In the genomic region with DNA sequence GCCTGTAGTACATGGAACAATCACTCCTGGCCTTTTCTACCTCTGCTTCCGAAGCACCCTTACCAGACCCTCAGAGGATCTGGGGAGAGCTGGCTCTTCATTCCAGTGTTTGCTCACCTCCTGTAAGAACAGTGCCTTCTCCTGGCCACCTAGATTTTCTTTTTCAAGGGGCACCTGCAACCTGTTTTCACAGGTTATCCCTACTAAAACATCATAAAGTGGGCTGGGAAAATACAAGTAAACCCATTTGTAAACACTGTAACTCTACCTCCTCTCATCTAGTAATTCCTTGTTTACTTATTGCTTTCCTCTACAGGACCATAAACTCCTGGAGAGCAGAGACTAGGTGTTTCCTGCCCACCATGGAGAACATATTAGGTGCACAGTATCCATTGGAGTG, we compare ENCODE assay signal across 9 cellular contexts. TPM values are rescaled to one million over a fixed set of nuclear protein-coding genes. Genes with fewer than 3 reads are reported as not detected.
DNase-seq lines count a peak whose midpoint lies in the region; ATAC-seq, FAIRE-seq and TF ChIP-seq lines count a peak whose summit lies in the region.
"Had no signal": no experiment of that assay in that cellular context is flagged by ENCODE, and none has a peak within 500 bp of the region (broad histone marks: within the 10 kb centered on the region; RNA-seq: fewer than 3 reads in every experiment).

No MANE protein-coding gene starts in this region.

- no peak for ATAC-seq in GM21717 (IDR thresholded peaks at IDR 0.05; ENCODE audit: unreplicated experiment)
- ATAC-seq in HG03097 (IDR thresholded peaks at IDR 0.05; ENCODE audit: low FRiP score, unreplicated experiment) = no peak

- no peak overlapping the region for H3K27ac Mint-ChIP-seq in activated T-cell treated with anti-CD3 and anti-CD28 coated beads, Interleukin-2, amount 50 U/mL, for 24 hours
- peak overlapping the region; percentile 8 for H3K27ac Mint-ChIP-seq in endothelial cell (ENCODE audit: unreplicated experiment)

- H3K4me3 ChIP-seq in subcutaneous abdominal adipose tissue (ENCODE audit: low read depth in 1 of 5, low read length in 5 of 5) = peak overlapping the region; percentile 26 to 64 (median 53)

- no peaks in the 10 kb centered on the region for H3K9me3 Mint-ChIP-seq in activated T-cell treated with anti-CD3 and anti-CD28 coated beads, Interleukin-2, amount 50 U/mL, for 24 hours
- no peaks in the 10 kb centered on the region for H3K9me3 Mint-ChIP-seq in endothelial cell (ENCODE audit: unreplicated experiment)

- peaks cover 5 to 21% (median 9%) of the 10 kb centered on the region in 5 donors for H3K27me3 ChIP-seq in subcutaneous abdominal adipose tissue (ENCODE audit: control insufficient read depth in 5 of 5, insufficient read depth in 4 of 5, low read length in 5 of 5)

- H3K36me3 Mint-ChIP-seq in activated T-cell treated with anti-CD3 and anti-CD28 coated beads, Interleukin-2, amount 50 U/mL, for 24 hours (ENCODE audit: low read depth) = peaks cover 3% of the 10 kb centered on the region
- no peaks in the 10 kb centered on the region for H3K36me3 Mint-ChIP-seq in endothelial cell (ENCODE audit: low read depth, unreplicated experiment)

- no peak for FAIRE-seq in H54 (lab: Jason Lieb, UNC)
- FAIRE-seq: frontal cortex had no signal

- no peaks in the 10 kb centered on the region for H3K9me3 ChIP-seq in subcutaneous abdominal adipose tissue (ENCODE audit: control insufficient read depth in 5 of 5, low read length in 5 of 5)

- no peak for TF ChIP-seq POLR2A in H54 (IDR thresholded peaks at IDR 0.05; ENCODE audit: low read depth, low read length)

- no peak for TF ChIP-seq CTCF in endothelial cell (IDR thresholded peaks at IDR 0.05; ENCODE audit: unreplicated experiment)

- peaks cover 7% of the 10 kb centered on the region for H3K27me3 Mint-ChIP-seq in activated T-cell treated with anti-CD3 and anti-CD28 coated beads, Interleukin-2, amount 50 U/mL, for 24 hours
- H3K27me3 Mint-ChIP-seq in endothelial cell (ENCODE audit: unreplicated experiment) = peaks cover 7% of the 10 kb centered on the region

- peaks cover 0 to 21% (median 13%) of the 10 kb centered on the region in 5 donors for H3K4me1 ChIP-seq in subcutaneous abdominal adipose tissue (ENCODE audit: control insufficient read depth in 5 of 5, insufficient read depth in 5 of 5, low read length in 5 of 5)

- H3K9ac ChIP-seq in subcutaneous abdominal adipose tissue (ENCODE audit: low read length in 5 of 5) = peak overlapping the region in 2 of 5 donors; percentile 21 to 52

- DNase-seq in activated T-cell treated with anti-CD3 and anti-CD28 coated beads, Interleukin-2, amount 50 U/mL, for 24 hours = no peak
- DNase-seq in activated T-cell treated with anti-CD3 and anti-CD28 coated beads, Interleukin-2, amount 50 U/mL, for 48 hours = no peak
- DNase-seq in NCI-H69 (lab: John Stamatoyannopoulos, UW) (peak; percentile 66), endothelial cell (ENCODE audit: low spot score) (no peak), H54 (ENCODE audit: insufficient read length, low spot score) (no peak)

- H3K36me3 ChIP-seq in subcutaneous abdominal adipose tissue (ENCODE audit: control insufficient read depth in 5 of 5, insufficient read depth in 5 of 5, low read length in 5 of 5) = no peaks in the 10 kb centered on the region

- H3K27ac ChIP-seq in subcutaneous abdominal adipose tissue (ENCODE audit: low read depth, low read length) = peak overlapping the region; percentile 30

- H3K4me3 Mint-ChIP-seq in activated T-cell treated with anti-CD3 and anti-CD28 coated beads, Interleukin-2, amount 50 U/mL, for 24 hours = peak overlapping the region; percentile 89
- H3K4me3 Mint-ChIP-seq in endothelial cell (ENCODE audit: unreplicated experiment) = peak overlapping the region; percentile 94

- peaks cover 23% of the 10 kb centered on the region for H3K4me1 Mint-ChIP-seq in activated T-cell treated with anti-CD3 and anti-CD28 coated beads, Interleukin-2, amount 50 U/mL, for 24 hours (ENCODE audit: low read depth)
- H3K4me1 Mint-ChIP-seq in endothelial cell (ENCODE audit: unreplicated experiment) = peaks cover 21% of the 10 kb centered on the region

RNA-seq across cellular contexts. Expression of a gene that starts 1.1 kb away (rescaled TPM):
- total RNA-seq in endothelial cell (ENCODE audit: unreplicated experiment) = 9.0 TPM
